ENCODE assay signal across 8 cellular contexts in the genomic region with DNA sequence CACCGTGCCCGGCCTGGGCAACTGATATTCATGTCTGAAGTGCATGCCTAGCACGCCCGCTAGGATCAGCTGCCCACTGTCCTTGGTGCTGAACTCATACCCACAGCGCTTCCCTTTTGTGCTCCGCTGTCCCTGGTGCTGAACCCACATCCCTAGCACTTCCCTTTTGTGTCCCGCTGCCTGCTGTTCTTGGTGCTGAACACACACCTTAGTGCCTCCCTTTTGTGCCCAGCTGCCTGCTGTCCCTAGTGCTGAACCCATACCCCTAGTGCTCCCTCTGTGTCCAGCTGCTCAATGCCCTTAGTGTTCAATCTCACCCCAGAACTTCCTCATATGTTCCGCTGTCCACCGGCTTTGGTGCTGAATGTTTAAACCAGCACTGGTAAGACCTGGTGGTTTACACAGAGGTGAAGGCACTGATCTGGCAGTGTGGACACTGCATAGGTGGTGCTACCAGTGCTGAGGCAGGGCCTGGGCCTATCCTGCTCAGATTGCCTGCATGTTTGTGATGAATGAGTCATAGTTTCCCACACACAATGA. TPM values are rescaled to one million over a fixed set of nuclear protein-coding genes. Genes with fewer than 3 reads are reported as not detected.
DNase-seq lines count a peak whose midpoint lies in the region; ATAC-seq and TF ChIP-seq lines count a peak whose summit lies in the region.

No MANE protein-coding gene starts in this region.

- CTCF ChIA-PET in Caco-2 (lab: Charles Lee): no interaction called here

- intact Hi-C loops in Caco-2 (cut with micrococcal nuclease; ENCODE audit: unreplicated experiment): no loop called here
- intact Hi-C loops in activated CD4-positive, alpha-beta T cell treated with anti-CD3 and anti-CD28 coated beads, Interleukin-2, amount 10 ng/mL, durations not matched to agents 24 days and 14 days (cut with micrococcal nuclease): loop anchor here (10.0 kb wide), 1 partner anchor 112 kb away; the partner anchor contains the start of genes AKT1S1 and TBC1D17

- H3K9me3 ChIP-seq in Caco-2: no peaks in the 10 kb centered on the region; the same call in 1 of the 2 replicates

- H3K27me3 ChIP-seq in Caco-2 (replicated peaks; ENCODE audit: control insufficient read depth, insufficient read depth, low read length): no peaks in the 10 kb centered on the region

- DNase-seq in Caco-2 (peak; percentile 92), M059J (ENCODE audit: low read depth) (peak; percentile 77), cerebellum (ENCODE audit: low spot score) (peak; percentile 16), left kidney (ENCODE audit: low read depth, low spot score) (peak; percentile 99), NCI-H345 (lab: John Stamatoyannopoulos, UW) (no peak)
- DNase-seq in activated CD4-positive, alpha-beta T cell treated with anti-CD3 and anti-CD28 coated beads, Interleukin-2, amount 10 ng/mL, durations not matched to agents 24 days and 14 days: peak; percentile 96
- DNase-seq in stimulated activated CD4-positive, alpha-beta T cell treated with anti-CD3 and anti-CD28 coated beads, Interleukin-4, amount 100 ng/mL, for 24 hours: peak; percentile 78

- H3K36me3 Mint-ChIP-seq in Caco-2 (ENCODE audit: insufficient read depth, unreplicated experiment): peaks cover 20% of the 10 kb centered on the region
- peaks cover 52% of the 10 kb centered on the region for H3K36me3 Mint-ChIP-seq in activated CD4-positive, alpha-beta T cell treated with anti-CD3 and anti-CD28 coated beads, Interleukin-2, amount 10 ng/mL, durations not matched to agents 24 days and 14 days (ENCODE audit: low read depth)

- H3K27ac Mint-ChIP-seq in Caco-2 (ENCODE audit: unreplicated experiment): no peak overlapping the region
- H3K27ac Mint-ChIP-seq in activated CD4-positive, alpha-beta T cell treated with anti-CD3 and anti-CD28 coated beads, Interleukin-2, amount 10 ng/mL, durations not matched to agents 24 days and 14 days: peak overlapping the region; percentile 23

- H3K4me3 Mint-ChIP-seq in Caco-2 (ENCODE audit: unreplicated experiment): no peak overlapping the region
- no peak overlapping the region for H3K4me3 Mint-ChIP-seq in activated CD4-positive, alpha-beta T cell treated with anti-CD3 and anti-CD28 coated beads, Interleukin-2, amount 10 ng/mL, durations not matched to agents 24 days and 14 days

- H3K27me3 Mint-ChIP-seq in Caco-2 (ENCODE audit: insufficient read depth, unreplicated experiment): no peaks in the 10 kb centered on the region
- no peaks in the 10 kb centered on the region for H3K27me3 Mint-ChIP-seq in activated CD4-positive, alpha-beta T cell treated with anti-CD3 and anti-CD28 coated beads, Interleukin-2, amount 10 ng/mL, durations not matched to agents 24 days and 14 days

- no peak for TF ChIP-seq CTCF in Caco-2 (IDR thresholded peaks at IDR 0.05; ENCODE audit: insufficient read depth in 1 of 2, low read depth in 1 of 2, low read length in 1 of 2, severe bottlenecking in 1 of 2, unreplicated experiment in 1 of 2)

- H3K36me3 ChIP-seq in Caco-2 (ENCODE audit: control insufficient read depth, insufficient read depth, low read length): peaks cover 2% of the 10 kb centered on the region; the same call in 1 of the 2 replicates

- H3K9me3 Mint-ChIP-seq in Caco-2 (ENCODE audit: unreplicated experiment): no peaks in the 10 kb centered on the region
- H3K9me3 Mint-ChIP-seq in activated CD4-positive, alpha-beta T cell treated with anti-CD3 and anti-CD28 coated beads, Interleukin-2, amount 10 ng/mL, durations not matched to agents 24 days and 14 days: no peaks in the 10 kb centered on the region

- H3K4me1 ChIP-seq in Caco-2: peaks cover 3% of the 10 kb centered on the region

- no peak overlapping the region for H3K4me3 ChIP-seq in Caco-2 (ENCODE audit: low read depth, low read length)

- no TSS peak for BruUV-seq in Caco-2 (replicated peaks; lab: Mats Ljungman, UMichigan)

- H3K4me1 Mint-ChIP-seq in Caco-2 (ENCODE audit: low read depth, unreplicated experiment): no peaks in the 10 kb centered on the region
- H3K4me1 Mint-ChIP-seq in activated CD4-positive, alpha-beta T cell treated with anti-CD3 and anti-CD28 coated beads, Interleukin-2, amount 10 ng/mL, durations not matched to agents 24 days and 14 days: peaks cover 12% of the 10 kb centered on the region

- POLR2A ChIA-PET in Caco-2 (lab: Charles Lee): no interaction called here

- ATAC-seq in HG03457 (IDR thresholded peaks at IDR 0.05; ENCODE audit: unreplicated experiment): no peak

RNA-seq across cellular contexts. Expression of gene SIGLEC11, which starts 26.3 kb away (rescaled TPM):
- not detected in 2 replicates for total RNA-seq in Caco-2 (2022)
- total RNA-seq in M059J (2014; rRNA removed; shearing (Covaris generic)): not detected in 2 replicates
- not detected in 2 replicates for total RNA-seq in activated CD4-positive, alpha-beta T cell treated with anti-CD3 and anti-CD28 coated beads, Interleukin-2, amount 10 ng/mL, durations not matched to agents 24 days and 14 days
- total RNA-seq in cerebellum: 0.36 TPM

RNA-seq across cellular contexts. Expression of gene VRK3, which starts 37.9 kb away (rescaled TPM):
- total RNA-seq in Caco-2 (2022) (44.2 and 46.3 TPM in 2 replicates), cerebellum (22.2 TPM)
- total RNA-seq in M059J (2014; rRNA removed; shearing (Covaris generic)): 34.0 and 41.9 TPM in 2 replicates
- 66.1 and 70.0 TPM in 2 replicates for total RNA-seq in activated CD4-positive, alpha-beta T cell treated with anti-CD3 and anti-CD28 coated beads, Interleukin-2, amount 10 ng/mL, durations not matched to agents 24 days and 14 days

RNA-seq across cellular contexts. Expression of gene ZNF473, which starts 38.6 kb away (rescaled TPM):
- total RNA-seq in Caco-2 (2022) (22.3 and 24.9 TPM in 2 replicates), cerebellum (11.7 TPM)
- total RNA-seq in M059J (2014; rRNA removed; shearing (Covaris generic)): 14.7 and 20.4 TPM in 2 replicates
- total RNA-seq in activated CD4-positive, alpha-beta T cell treated with anti-CD3 and anti-CD28 coated beads, Interleukin-2, amount 10 ng/mL, durations not matched to agents 24 days and 14 days: 13.1 and 14.2 TPM in 2 replicates

RNA-seq across cellular contexts. Expression of gene NUP62, which starts 57.9 kb away (rescaled TPM):
- 116 and 118 TPM in 2 replicates for total RNA-seq in Caco-2 (2022)
- total RNA-seq in M059J (2014; rRNA removed; shearing (Covaris generic)): 70.5 and 96.0 TPM in 2 replicates
- 217 and 232 TPM in 2 replicates for total RNA-seq in activated CD4-positive, alpha-beta T cell treated with anti-CD3 and anti-CD28 coated beads, Interleukin-2, amount 10 ng/mL, durations not matched to agents 24 days and 14 days
- total RNA-seq in cerebellum: 18.1 TPM

RNA-seq across cellular contexts. Expression of gene ATF5, which starts 58.2 kb away (rescaled TPM):
- total RNA-seq in Caco-2 (2022): 47.3 and 64.0 TPM in 2 replicates
- total RNA-seq in M059J (2014; rRNA removed; shearing (Covaris generic)): 18.9 and 20.5 TPM in 2 replicates
- 44.3 and 45.5 TPM in 2 replicates for total RNA-seq in activated CD4-positive, alpha-beta T cell treated with anti-CD3 and anti-CD28 coated beads, Interleukin-2, amount 10 ng/mL, durations not matched to agents 24 days and 14 days
- total RNA-seq in cerebellum: 2.9 TPM
